9 cellular contexts compared by ENCODE assay signal in the genomic region with DNA sequence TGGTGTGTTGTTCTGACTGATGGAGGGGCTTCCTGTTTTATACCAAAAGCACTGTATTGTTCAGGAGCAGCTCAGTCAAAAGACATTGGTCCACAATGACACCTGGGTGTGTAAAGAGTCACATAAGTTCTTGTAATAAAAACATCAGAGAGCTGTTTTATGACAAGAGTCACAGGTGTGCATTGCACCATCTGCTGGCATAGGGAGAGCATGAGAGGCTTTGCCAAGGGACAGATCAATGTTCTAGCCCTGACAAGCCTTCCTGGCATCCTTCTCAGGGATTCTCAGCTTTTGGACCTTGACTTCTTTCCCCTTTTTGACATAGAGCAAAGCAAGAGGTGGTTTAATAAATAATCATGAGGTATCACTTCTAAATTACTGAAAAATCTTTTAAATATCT. TPM values are rescaled to one million over a fixed set of nuclear protein-coding genes. Genes with fewer than 3 reads are reported as not detected.
DNase-seq lines count a peak whose midpoint lies in the region; ATAC-seq lines count a peak whose summit lies in the region.
"Had no signal": no experiment of that assay in that cellular context is flagged by ENCODE, and none has a peak within 500 bp of the region (broad histone marks: within the 10 kb centered on the region; RNA-seq: fewer than 3 reads in every experiment).

No MANE protein-coding gene starts in this region.

- peak overlapping the region in 1 of 3 donors; percentile 52 for H3K9ac ChIP-seq in skeletal muscle tissue (ENCODE audit: low read depth in 1 of 3, low read length in 3 of 3)

- no peaks in the 10 kb centered on the region for H3K9me3 ChIP-seq in skeletal muscle tissue (ENCODE audit: control insufficient read depth in 3 of 3, low read length in 3 of 3)

- no peak for ATAC-seq in HG03520 (IDR thresholded peaks at IDR 0.05; ENCODE audit: unreplicated experiment)

- no peak overlapping the region for H3K4me3 ChIP-seq in skeletal muscle tissue (ENCODE audit: low read length in 3 of 3)
- H3K4me3 ChIP-seq: cardiac muscle cell had no signal

- H3K36me3 ChIP-seq in skeletal muscle tissue (ENCODE audit: control insufficient read depth in 3 of 3, insufficient read depth in 3 of 3, low read length in 3 of 3): no peaks in the 10 kb centered on the region
- H3K36me3 ChIP-seq: cardiac muscle cell had no signal

- H3K27me3 ChIP-seq in skeletal muscle tissue (ENCODE audit: control insufficient read depth in 3 of 3, insufficient read depth in 3 of 3, low read length in 3 of 3): no peaks in the 10 kb centered on the region
- H3K27me3 ChIP-seq: cardiac muscle cell had no signal

- peaks cover 35 to 51% (median 42%) of the 10 kb centered on the region in 3 donors for H3K4me1 ChIP-seq in skeletal muscle tissue (ENCODE audit: control insufficient read depth in 3 of 3, insufficient read depth in 3 of 3, low read length in 3 of 3)

- DNase-seq in NCI-H2107 treated with DMSO at 0.1 percent for 48 hours (lab: John Stamatoyannopoulos, UW; ENCODE audit: unreplicated experiment) (peak; percentile 3), NCI-H2107 (lab: John Stamatoyannopoulos, UW) (no peak), NCI-H2171 treated with DMSO at 0.1 percent for 48 hours (lab: John Stamatoyannopoulos, UW) (peak; percentile 73), cerebellum (ENCODE audit: low spot score) (peak; percentile 53), NCI-H146 treated with DMSO at 0.1 percent for 48 hours (lab: John Stamatoyannopoulos, UW; ENCODE audit: unreplicated experiment) (no peak)
- DNase-seq in effector CD4-positive, alpha-beta T cell: no peak

- peak overlapping the region; percentile 97 for H3K27ac ChIP-seq in skeletal muscle tissue (ENCODE audit: low read depth, low read length)
- H3K27ac ChIP-seq: cardiac muscle cell had no signal

RNA-seq across cellular contexts. Expression of a gene that starts 20.5 kb away (rescaled TPM):
- 81.5 TPM for total RNA-seq in cerebellum
- total RNA-seq in skeletal muscle tissue: 54.3 TPM
- total RNA-seq: cardiac muscle cell had no signal

Comparison
In these comparisons a context has a peak if more than half of its experiments do, and no peak if none do; other contexts are left out.
1. DNase-seq: peak in NCI-H2107 treated with DMSO at 0.1 percent for 48 hours (single experiment), NCI-H2171 treated with DMSO at 0.1 percent for 48 hours (single experiment) and cerebellum (single experiment); none in NCI-H2107 (single experiment), effector CD4-positive, alpha-beta T cell (single experiment) and NCI-H146 treated with DMSO at 0.1 percent for 48 hours (single experiment).